9 cellular contexts compared by ENCODE assay signal in the genomic region with DNA sequence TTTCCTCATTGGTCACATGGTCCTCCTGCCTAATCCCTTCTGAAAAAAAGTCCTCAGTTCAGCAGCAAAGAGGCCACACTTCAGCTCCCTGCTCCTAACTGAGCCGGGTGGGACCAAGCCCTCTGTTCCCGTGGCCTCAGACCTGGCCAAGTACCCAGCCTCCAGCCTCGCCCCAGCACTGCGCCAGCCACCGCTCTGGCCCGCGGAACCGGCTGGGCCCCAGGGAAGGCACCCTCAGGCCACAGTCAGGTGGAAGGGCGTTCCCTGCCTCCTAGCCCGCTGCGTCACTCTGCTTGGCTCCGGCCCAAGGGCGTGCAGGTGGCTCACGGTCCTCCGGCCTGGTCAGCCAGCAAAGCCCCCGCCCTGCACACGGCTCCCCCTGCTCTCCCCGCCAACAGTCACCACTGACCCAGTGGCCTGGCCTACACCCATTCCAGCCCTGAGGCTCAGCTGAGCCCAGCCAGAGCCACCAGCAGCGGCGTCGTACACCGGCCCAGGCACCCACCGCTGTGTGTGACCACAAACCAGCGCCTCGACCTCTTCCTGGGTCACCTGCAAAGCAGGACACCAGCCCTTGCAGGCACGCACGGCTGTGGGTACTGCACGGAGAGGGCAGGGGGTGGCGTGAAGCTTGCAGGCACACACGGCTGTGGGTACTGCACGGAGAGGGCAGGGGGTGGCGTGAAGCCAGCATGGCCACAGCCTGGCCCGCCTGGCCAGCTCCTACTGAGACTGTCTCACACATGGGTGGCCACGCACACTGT. TPM values are rescaled to one million over a fixed set of nuclear protein-coding genes. Genes with fewer than 3 reads are reported as not detected.
DNase-seq lines count a peak whose midpoint lies in the region; ATAC-seq and TF ChIP-seq lines count a peak whose summit lies in the region.
"Had no signal": no experiment of that assay in that cellular context is flagged by ENCODE, and none has a peak within 500 bp of the region (broad histone marks: within the 10 kb centered on the region; RNA-seq: fewer than 3 reads in every experiment).

No MANE protein-coding gene starts in this region.

- TF ChIP-seq CTCF in heart right ventricle (IDR thresholded peaks at IDR 0.05): no peak
- no peak for TF ChIP-seq CTCF in parathyroid adenoma (IDR thresholded peaks at IDR 0.05)
- TF ChIP-seq CTCF in neural progenitor cell (IDR thresholded peaks at IDR 0.05): no peak

- intact Hi-C loops in heart right ventricle (cut with DNase I): loop anchor here in 1 of 10 donors (5.0 kb wide), 1 partner anchor 148 kb away; no protein-coding TSS in a partner anchor

- 67 to 77% methylated on average over 33 to 34 of the region's 34 CpGs for WGBS in heart right ventricle, 2 donors

- peaks cover 3 to 98% (median 58%) of the 10 kb centered on the region in 9 donors for H3K36me3 ChIP-seq in heart right ventricle
- no peaks in the 10 kb centered on the region for H3K36me3 ChIP-seq in parathyroid adenoma (ENCODE audit: control insufficient read depth, insufficient read depth, low read length)
- no peaks in the 10 kb centered on the region for H3K36me3 ChIP-seq in neural progenitor cell

- H3K4me3 Mint-ChIP-seq in neural progenitor cell: no peak overlapping the region
- no peak overlapping the region for H3K4me3 Mint-ChIP-seq in activated CD8-positive, alpha-beta T cell treated with anti-CD3 and anti-CD28 coated beads, Interleukin-2, amount 10 ng/mL, durations not matched to agents 7 days and 5 days

- H3K4me2 ChIP-seq in parathyroid adenoma (ENCODE audit: low read length): peak overlapping the region; percentile 52
- H3K4me2 ChIP-seq in neural progenitor cell: no peak overlapping the region

- no peak overlapping the region for H3K4me3 ChIP-seq in heart right ventricle
- peak overlapping the region; percentile 28 for H3K4me3 ChIP-seq in parathyroid adenoma (ENCODE audit: low read depth, low read length)
- no peak overlapping the region for H3K4me3 ChIP-seq in neural progenitor cell

- no peaks in the 10 kb centered on the region for H3F3A ChIP-seq in neural progenitor cell (ENCODE audit: low read depth)

- peaks cover 2% of the 10 kb centered on the region for H3K4me1 Mint-ChIP-seq in neural progenitor cell
- H3K4me1 Mint-ChIP-seq in activated CD8-positive, alpha-beta T cell treated with anti-CD3 and anti-CD28 coated beads, Interleukin-2, amount 10 ng/mL, durations not matched to agents 7 days and 5 days (ENCODE audit: low read depth): no peaks in the 10 kb centered on the region

- peaks cover 16% of the 10 kb centered on the region for H3K36me3 Mint-ChIP-seq in neural progenitor cell
- H3K36me3 Mint-ChIP-seq in activated CD8-positive, alpha-beta T cell treated with anti-CD3 and anti-CD28 coated beads, Interleukin-2, amount 10 ng/mL, durations not matched to agents 7 days and 5 days (ENCODE audit: low read depth): peaks cover 39% of the 10 kb centered on the region

- peak; percentile 50 to 89 (median 72) for ATAC-seq in heart right ventricle
- ATAC-seq in activated CD8-positive, alpha-beta T cell treated with anti-CD3 and anti-CD28 coated beads, Interleukin-2, amount 10 ng/mL, durations not matched to agents 7 days and 5 days: no peak
- no peak for ATAC-seq in GM18520 (IDR thresholded peaks at IDR 0.05; ENCODE audit: unreplicated experiment)

- peaks cover 12% of the 10 kb centered on the region for H4K20me1 ChIP-seq in neural progenitor cell (ENCODE audit: low read depth)

- H3K9ac ChIP-seq in parathyroid adenoma: no peak overlapping the region
- H3K9ac ChIP-seq in neural progenitor cell: no peak overlapping the region

- H3K27me3 ChIP-seq in heart right ventricle: no peaks in the 10 kb centered on the region
- H3K27me3 ChIP-seq in parathyroid adenoma (ENCODE audit: control insufficient read depth, insufficient read depth, low read length): no peaks in the 10 kb centered on the region
- H3K27me3 ChIP-seq in neural progenitor cell: no peaks in the 10 kb centered on the region

- POLR2A ChIA-PET in activated CD8-positive, alpha-beta T cell treated with anti-CD3 and anti-CD28 coated beads, Interleukin-2, amount 10 ng/mL, durations not matched to agents 7 days and 5 days (lab: Charles Lee): interaction anchor here (0.9 kb wide), 1 partner anchor 15 kb away, joined by 5 read pairs; no protein-coding TSS in a partner anchor

- H3K9me3 ChIP-seq in heart right ventricle (no peaks in the 10 kb centered on the region), parathyroid adenoma (ENCODE audit: control insufficient read depth, low read length) (no peaks in the 10 kb centered on the region), neural progenitor cell (ENCODE audit: low read depth) (no peaks in the 10 kb centered on the region)

- peak; percentile 96 for DNase-seq in DMS53 (lab: John Stamatoyannopoulos, UW)
- DNase-seq in SHP77 (lab: John Stamatoyannopoulos, UW): peak; percentile 81 to 90
- peak; percentile 51 to 67 for DNase-seq in heart right ventricle
- no peak for DNase-seq in neural progenitor cell (ENCODE audit: low spot score)
- DNase-seq in GOT3 (lab: John Stamatoyannopoulos, UW): no peak
- no peak for DNase-seq in activated CD8-positive, alpha-beta T cell treated with anti-CD3 and anti-CD28 coated beads, Interleukin-2, amount 10 ng/mL, durations not matched to agents 7 days and 5 days
- DNase-seq: activated CD8-positive, alpha-beta memory T cell treated with anti-CD3 and anti-CD28 coated beads, Interleukin-2, amount 50 U/mL, for 48 hours had no signal

- H3K79me2 ChIP-seq in parathyroid adenoma (peaks cover 4% of the 10 kb centered on the region), neural progenitor cell (ENCODE audit: low read depth) (peaks cover 3% of the 10 kb centered on the region)

- H2AFZ ChIP-seq in parathyroid adenoma (no peak overlapping the region), neural progenitor cell (replicated peaks) (no peak overlapping the region)

- H3K27me3 Mint-ChIP-seq in neural progenitor cell (ENCODE audit: insufficient read depth, low read depth): peaks cover 2% of the 10 kb centered on the region
- H3K27me3 Mint-ChIP-seq in activated CD8-positive, alpha-beta T cell treated with anti-CD3 and anti-CD28 coated beads, Interleukin-2, amount 10 ng/mL, durations not matched to agents 7 days and 5 days (ENCODE audit: low read depth): no peaks in the 10 kb centered on the region

- H3K4me1 ChIP-seq in heart right ventricle (peaks cover 0 to 27% (median 17%) of the 10 kb centered on the region in 9 donors), parathyroid adenoma (no peaks in the 10 kb centered on the region), neural progenitor cell (no peaks in the 10 kb centered on the region)

- H3K9me3 Mint-ChIP-seq in neural progenitor cell: no peaks in the 10 kb centered on the region
- no peaks in the 10 kb centered on the region for H3K9me3 Mint-ChIP-seq in activated CD8-positive, alpha-beta T cell treated with anti-CD3 and anti-CD28 coated beads, Interleukin-2, amount 10 ng/mL, durations not matched to agents 7 days and 5 days (ENCODE audit: insufficient read depth)

- no peak overlapping the region for H3K27ac Mint-ChIP-seq in neural progenitor cell
- no peak overlapping the region for H3K27ac Mint-ChIP-seq in activated CD8-positive, alpha-beta T cell treated with anti-CD3 and anti-CD28 coated beads, Interleukin-2, amount 10 ng/mL, durations not matched to agents 7 days and 5 days

- peak overlapping the region in 9 of 10 donors; percentile 21 to 68 (median 46) for H3K27ac ChIP-seq in heart right ventricle
- H3K27ac ChIP-seq in parathyroid adenoma: no peak overlapping the region
- H3K27ac ChIP-seq in neural progenitor cell: no peak overlapping the region

- CTCF ChIA-PET in activated CD8-positive, alpha-beta T cell treated with anti-CD3 and anti-CD28 coated beads, Interleukin-2, amount 10 ng/mL, durations not matched to agents 7 days and 5 days (lab: Charles Lee): no interaction called here

RNA-seq across cellular contexts. Expression of a gene that starts 19.4 kb away (rescaled TPM):
- 10 to 100 TPM; 15.2 to 40.2 (median 21.9) TPM for total RNA-seq in heart right ventricle
- polyA plus RNA-seq in heart right ventricle: 10 to 100 TPM; 26.2 to 37.5 TPM
- total RNA-seq in neural progenitor cell (ENCODE audit: low replicate concordance): 37.8 and 56.9 TPM in 2 replicates
- total RNA-seq in activated CD8-positive, alpha-beta T cell treated with anti-CD3 and anti-CD28 coated beads, Interleukin-2, amount 10 ng/mL, durations not matched to agents 7 days and 5 days: 10 to 100 TPM; 82.0 to 82.9 TPM

RNA-seq across cellular contexts. Expression of a gene that starts 34.7 kb away (rescaled TPM):
- total RNA-seq in heart right ventricle: 10 to 100 TPM; 11.6 to 26.3 (median 15.3) TPM
- 10 to 100 TPM; 13.0 to 88.3 TPM for polyA plus RNA-seq in heart right ventricle
- total RNA-seq in neural progenitor cell (ENCODE audit: low replicate concordance): 6.6 and 16.6 TPM in 2 replicates
- 10 to 100 TPM; 83.6 to 85.8 TPM for total RNA-seq in activated CD8-positive, alpha-beta T cell treated with anti-CD3 and anti-CD28 coated beads, Interleukin-2, amount 10 ng/mL, durations not matched to agents 7 days and 5 days

Comparison
In these comparisons a context has a peak if more than half of its experiments do, and no peak if none do; other contexts are left out.
1. DNase-seq: peak in DMS53 (single experiment), SHP77 (2 of 2) and heart right ventricle (2 of 2); none in neural progenitor cell (single experiment), GOT3 (single experiment) and activated CD8-positive, alpha-beta T cell treated with anti-CD3 and anti-CD28 coated beads, Interleukin-2, amount 10 ng/mL, durations not matched to agents 7 days and 5 days (single experiment).
2. ATAC-seq: peak in heart right ventricle (8 of 8); none in activated CD8-positive, alpha-beta T cell treated with anti-CD3 and anti-CD28 coated beads, Interleukin-2, amount 10 ng/mL, durations not matched to agents 7 days and 5 days (single experiment) and GM18520 (single experiment).
3. H3K27ac ChIP-seq: peak in heart right ventricle (9 of 10); none in parathyroid adenoma (single experiment) and neural progenitor cell (single experiment).